Comparison of ENCODE assay signal across 17 cellular contexts in the genomic region with DNA sequence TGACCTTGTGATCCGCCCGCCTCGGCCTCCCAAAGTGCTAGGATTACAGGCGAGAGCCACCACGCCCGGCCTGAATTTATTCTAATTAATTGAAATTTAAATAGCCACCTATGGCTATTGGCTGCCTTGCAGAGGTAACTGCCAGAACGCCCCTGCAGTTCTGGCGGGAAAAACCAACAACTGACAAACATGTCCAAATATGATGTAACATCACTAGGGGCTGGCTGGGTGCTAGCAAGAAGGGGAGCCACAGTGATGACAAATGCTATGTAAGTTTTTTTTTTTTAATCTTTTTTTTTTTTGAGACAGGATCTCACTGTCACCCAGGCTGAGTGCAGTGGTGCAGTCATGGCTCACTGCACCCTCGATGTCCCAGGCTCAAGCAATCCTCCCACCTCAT. TPM values are rescaled to one million over a fixed set of nuclear protein-coding genes. Genes with fewer than 3 reads are reported as not detected.
A peak's percentile ranks its signal among the peaks of the same experiment; 100 is the strongest.
DNase-seq lines count a peak whose midpoint lies in the region; ATAC-seq and TF ChIP-seq lines count a peak whose summit lies in the region.
"Had no signal": no experiment of that assay in that cellular context is flagged by ENCODE, and none has a peak within 500 bp of the region (broad histone marks: within the 10 kb centered on the region; RNA-seq: fewer than 3 reads in every experiment).

No MANE protein-coding gene starts in this region.

- H3K27ac ChIP-seq in PC-9, result no peak overlapping the region
- H3K27ac ChIP-seq in spleen, result no peak overlapping the region
- H3K27ac ChIP-seq in CD4-positive, alpha-beta T cell (ENCODE audit: low read depth, low read length), result no peak overlapping the region
- no peak overlapping the region for H3K27ac ChIP-seq in dorsolateral prefrontal cortex

- intact Hi-C loops in activated CD8-positive, alpha-beta T cell treated with anti-CD3 and anti-CD28 coated beads for 36 hours (cut with micrococcal nuclease), result no loop called here
- intact Hi-C loops in PC-9 (cut with micrococcal nuclease; ENCODE audit: unreplicated experiment) (no loop called here), spleen (cut with DNase I; ENCODE audit: low total_unique reads) (no loop called here), dorsolateral prefrontal cortex (cut with DNase I) (no loop called here)
- intact Hi-C loops in CD4-positive, alpha-beta T cell (cut with DNase I, micrococcal nuclease), result no loop called here

- no peak overlapping the region for H3K27ac Mint-ChIP-seq in activated CD8-positive, alpha-beta T cell treated with anti-CD3 and anti-CD28 coated beads for 36 hours
- H3K27ac Mint-ChIP-seq in activated CD8-positive, alpha-beta T cell treated with anti-CD3 and anti-CD28 coated beads, Interleukin-2, amount 10 ng/mL, durations not matched to agents 7 days and 5 days, result no peak overlapping the region
- H3K27ac Mint-ChIP-seq in CD4-positive, alpha-beta T cell, result no peak overlapping the region
- H3K27ac Mint-ChIP-seq: CD4-positive, alpha-beta memory T cell; HFFc6 had no signal

- H3K9me3 Mint-ChIP-seq in activated CD8-positive, alpha-beta T cell treated with anti-CD3 and anti-CD28 coated beads for 36 hours, result peaks cover 11% of the 10 kb centered on the region
- H3K9me3 Mint-ChIP-seq in activated CD8-positive, alpha-beta T cell treated with anti-CD3 and anti-CD28 coated beads, Interleukin-2, amount 10 ng/mL, durations not matched to agents 7 days and 5 days (ENCODE audit: insufficient read depth), result peaks cover 10% of the 10 kb centered on the region
- peaks cover 6% of the 10 kb centered on the region for H3K9me3 Mint-ChIP-seq in CD4-positive, alpha-beta T cell

- no peaks in the 10 kb centered on the region for H3K79me2 ChIP-seq in PC-9 (ENCODE audit: low read depth)

- no peaks in the 10 kb centered on the region for H3K27me3 Mint-ChIP-seq in activated CD8-positive, alpha-beta T cell treated with anti-CD3 and anti-CD28 coated beads for 36 hours
- no peaks in the 10 kb centered on the region for H3K27me3 Mint-ChIP-seq in activated CD8-positive, alpha-beta T cell treated with anti-CD3 and anti-CD28 coated beads, Interleukin-2, amount 10 ng/mL, durations not matched to agents 7 days and 5 days (ENCODE audit: low read depth)
- H3K27me3 Mint-ChIP-seq in CD4-positive, alpha-beta T cell, result no peaks in the 10 kb centered on the region
- H3K27me3 Mint-ChIP-seq: CD4-positive, alpha-beta memory T cell had no signal

- peak; percentile 10 for ATAC-seq in activated CD8-positive, alpha-beta T cell treated with anti-CD3 and anti-CD28 coated beads for 36 hours
- ATAC-seq in activated CD8-positive, alpha-beta T cell treated with anti-CD3 and anti-CD28 coated beads, Interleukin-2, amount 10 ng/mL, durations not matched to agents 7 days and 5 days, result no peak
- ATAC-seq in CD4-positive, alpha-beta T cell (ENCODE audit: poor library complexity), result no peak

- no peaks in the 10 kb centered on the region for H3K27me3 ChIP-seq in PC-9 (ENCODE audit: insufficient read depth, low read depth)
- no peaks in the 10 kb centered on the region for H3K27me3 ChIP-seq in spleen (replicated peaks in 1 of 7)
- H3K27me3 ChIP-seq in CD4-positive, alpha-beta T cell (ENCODE audit: control insufficient read depth, insufficient read depth, low read length), result no peaks in the 10 kb centered on the region
- H3K27me3 ChIP-seq in dorsolateral prefrontal cortex, result no peaks in the 10 kb centered on the region

- H3F3A ChIP-seq in PC-9 (ENCODE audit: insufficient read depth, low read depth), result peaks cover 9% of the 10 kb centered on the region

- CTCF ChIA-PET in activated CD8-positive, alpha-beta T cell treated with anti-CD3 and anti-CD28 coated beads for 36 hours (lab: Charles Lee), result interaction anchor here (1.5 kb wide), 1 partner anchor 76 kb away, joined by 3 read pairs; no protein-coding TSS in a partner anchor
- CTCF ChIA-PET in activated CD8-positive, alpha-beta T cell treated with anti-CD3 and anti-CD28 coated beads, Interleukin-2, amount 10 ng/mL, durations not matched to agents 7 days and 5 days (lab: Charles Lee), result no interaction called here
- CTCF ChIA-PET in PC-9 (lab: Charles Lee), result no interaction called here
- CTCF ChIA-PET in CD4-positive, alpha-beta T cell (lab: Charles Lee), result no interaction called here

- H3K36me3 Mint-ChIP-seq in activated CD8-positive, alpha-beta T cell treated with anti-CD3 and anti-CD28 coated beads for 36 hours (ENCODE audit: low read depth), result peaks cover 38% of the 10 kb centered on the region
- peaks cover 42% of the 10 kb centered on the region for H3K36me3 Mint-ChIP-seq in activated CD8-positive, alpha-beta T cell treated with anti-CD3 and anti-CD28 coated beads, Interleukin-2, amount 10 ng/mL, durations not matched to agents 7 days and 5 days (ENCODE audit: low read depth)
- peaks cover 37% of the 10 kb centered on the region for H3K36me3 Mint-ChIP-seq in CD4-positive, alpha-beta T cell (ENCODE audit: low read depth)

- TF ChIP-seq CTCF in activated CD8-positive, alpha-beta T cell treated with anti-CD3 and anti-CD28 coated beads for 36 hours (IDR thresholded peaks at IDR 0.05), result no peak
- TF ChIP-seq CTCF in PC-9 (conservative IDR thresholded peaks at IDR 0.05), result no peak
- no peak for TF ChIP-seq CTCF in spleen (IDR thresholded peaks at IDR 0.05 in 8 of 11, conservative IDR thresholded peaks at IDR 0.05 in 3 of 11)
- TF ChIP-seq CTCF in CD4-positive, alpha-beta T cell (IDR thresholded peaks at IDR 0.05), result no peak
- no peak for TF ChIP-seq CTCF in dorsolateral prefrontal cortex (IDR thresholded peaks at IDR 0.05 in 54 of 56, conservative IDR thresholded peaks at IDR 0.05 in 2 of 56; ENCODE audit: low read depth in 1 of 56, partially characterized antibody in 56 of 56)

- WGBS in spleen, 5 donors, result 88 to 97% (median 90%) methylated on average over 9 of the region's 9 CpGs

- H3K4me3 Mint-ChIP-seq in activated CD8-positive, alpha-beta T cell treated with anti-CD3 and anti-CD28 coated beads for 36 hours, result no peak overlapping the region
- no peak overlapping the region for H3K4me3 Mint-ChIP-seq in activated CD8-positive, alpha-beta T cell treated with anti-CD3 and anti-CD28 coated beads, Interleukin-2, amount 10 ng/mL, durations not matched to agents 7 days and 5 days
- H3K4me3 Mint-ChIP-seq in CD4-positive, alpha-beta T cell, result no peak overlapping the region
- H3K4me3 Mint-ChIP-seq: CD4-positive, alpha-beta memory T cell; HFFc6 had no signal

- no peak overlapping the region for H3K4me2 ChIP-seq in PC-9

- POLR2A ChIA-PET in activated CD8-positive, alpha-beta T cell treated with anti-CD3 and anti-CD28 coated beads for 36 hours (lab: Charles Lee), result interaction anchor here (1.2 to 2.8 kb wide), 2 partner anchors 9 to 22 kb away, joined by 3 to 9 read pairs; no protein-coding TSS in a partner anchor
- POLR2A ChIA-PET in activated CD8-positive, alpha-beta T cell treated with anti-CD3 and anti-CD28 coated beads, Interleukin-2, amount 10 ng/mL, durations not matched to agents 7 days and 5 days (lab: Charles Lee), result no interaction called here
- POLR2A ChIA-PET in PC-9 (lab: Charles Lee; ENCODE audit: unreplicated experiment), result no interaction called here
- POLR2A ChIA-PET in CD4-positive, alpha-beta T cell (lab: Charles Lee), result no interaction called here

- peaks cover 9% of the 10 kb centered on the region; the same call in 1 of the 2 replicates for H3K36me3 ChIP-seq in PC-9 (ENCODE audit: low read depth)
- peaks cover 0 to 56% (median 5%) of the 10 kb centered on the region in 6 donors for H3K36me3 ChIP-seq in spleen

- H2AFZ ChIP-seq in PC-9, result no peak overlapping the region

- no peaks in the 10 kb centered on the region for H3K9me2 ChIP-seq in PC-9 (ENCODE audit: insufficient read depth)

- no peak for DNase-seq in activated CD8-positive, alpha-beta T cell treated with anti-CD3 and anti-CD28 coated beads for 36 hours
- no peak for DNase-seq in activated CD8-positive, alpha-beta T cell treated with anti-CD3 and anti-CD28 coated beads, Interleukin-2, amount 10 ng/mL, durations not matched to agents 7 days and 5 days
- DNase-seq in MV-4-11 (lab: John Stamatoyannopoulos, UW), result peak; percentile 61
- DNase-seq in PC-9, result no peak
- DNase-seq in spleen, result peak; percentile 27
- DNase-seq in NOMO-1 treated with DMSO at 0.1 percent for 48 hours (lab: John Stamatoyannopoulos, UW; ENCODE audit: unreplicated experiment), result no peak
- DNase-seq in CD4-positive, alpha-beta T cell, result no peak
- no peak for DNase-seq in dorsolateral prefrontal cortex
- DNase-seq: 8988T; ACHN; C1 segment of cervical spinal cord; CD4-positive, alpha-beta memory T cell; DMS153; DMS79 treated with DMSO at 0.1 percent for 48 hours; EL; HCEC 1CT; HFFc6 had no signal

- H3K9me3 ChIP-seq in PC-9 (ENCODE audit: insufficient read depth, low read depth), result 0 out of 2 replicates have a peak, but pooled peaks cover 7% of the 10 kb centered on the region
- H3K9me3 ChIP-seq in spleen, result peaks cover 0 to 23% (median 20%) of the 10 kb centered on the region in 8 donors
- peaks cover 8% of the 10 kb centered on the region for H3K9me3 ChIP-seq in CD4-positive, alpha-beta T cell (ENCODE audit: control insufficient read depth, low read length)

- TSS peak; percentile 13 for BruUV-seq in PC-9 (replicated peaks; lab: Mats Ljungman, UMichigan)

- H3K4me3 ChIP-seq in PC-9, result no peak overlapping the region
- H3K4me3 ChIP-seq in spleen, result no peak overlapping the region
- H3K4me3 ChIP-seq in dorsolateral prefrontal cortex, result no peak overlapping the region

- H3K4me1 Mint-ChIP-seq in activated CD8-positive, alpha-beta T cell treated with anti-CD3 and anti-CD28 coated beads for 36 hours (ENCODE audit: low read depth), result no peaks in the 10 kb centered on the region
- H3K4me1 Mint-ChIP-seq in activated CD8-positive, alpha-beta T cell treated with anti-CD3 and anti-CD28 coated beads, Interleukin-2, amount 10 ng/mL, durations not matched to agents 7 days and 5 days (ENCODE audit: low read depth), result no peaks in the 10 kb centered on the region
- no peaks in the 10 kb centered on the region for H3K4me1 Mint-ChIP-seq in CD4-positive, alpha-beta T cell (ENCODE audit: low read depth)
- H3K4me1 Mint-ChIP-seq: CD4-positive, alpha-beta memory T cell had no signal

- no peak for TF ChIP-seq POLR2A in spleen (IDR thresholded peaks at IDR 0.05)

- H3K4me1 ChIP-seq in PC-9 (replicated peaks; ENCODE audit: insufficient read depth) (no peaks in the 10 kb centered on the region), spleen (peaks cover 0 to 14% (median 1%) of the 10 kb centered on the region in 6 donors)

- H4K20me1 ChIP-seq in PC-9 (ENCODE audit: insufficient read depth), result peaks cover 5% of the 10 kb centered on the region; the same call in 1 of the 2 replicates

RNA-seq across cellular contexts. Expression of gene ZSWIM9, which starts 12.9 kb away (rescaled TPM):
- 1 to 10 TPM; 8.4 to 9.5 TPM for total RNA-seq in activated CD8-positive, alpha-beta T cell treated with anti-CD3 and anti-CD28 coated beads for 36 hours
- 10 to 100 TPM in 1 of 2 experiments, 1 to 10 TPM in 1; 9.0 to 10.3 TPM for total RNA-seq in activated CD8-positive, alpha-beta T cell treated with anti-CD3 and anti-CD28 coated beads, Interleukin-2, amount 10 ng/mL, durations not matched to agents 7 days and 5 days
- 8.3 and 12.0 TPM in 2 replicates for total RNA-seq in PC-9 (2021)
- total RNA-seq in spleen, result 1 to 10 TPM; 1.3 to 9.3 (median 5.2) TPM
- 1 to 10 TPM; 1.6 to 4.3 (median 2.0) TPM for polyA plus RNA-seq in spleen
- total RNA-seq in CD4-positive, alpha-beta T cell, result 1 to 10 TPM; 2.5 to 3.1 TPM
- total RNA-seq in dorsolateral prefrontal cortex, result 10 to 100 TPM; 14.1 to 42.1 (median 18.4) TPM

RNA-seq across cellular contexts. Expression of gene LIG1, which starts 13.2 kb away (rescaled TPM):
- total RNA-seq in activated CD8-positive, alpha-beta T cell treated with anti-CD3 and anti-CD28 coated beads for 36 hours, result 100 to 1,000 TPM; 181 to 188 TPM
- total RNA-seq in activated CD8-positive, alpha-beta T cell treated with anti-CD3 and anti-CD28 coated beads, Interleukin-2, amount 10 ng/mL, durations not matched to agents 7 days and 5 days, result 100 to 1,000 TPM; 190 to 198 TPM
- total RNA-seq in PC-9 (2021), result 109 and 116 TPM in 2 replicates
- 10 to 100 TPM; 26.5 to 44.7 (median 33.5) TPM for total RNA-seq in spleen
- 10 to 100 TPM; 44.1 to 68.4 (median 49.1) TPM for polyA plus RNA-seq in spleen
- total RNA-seq in CD4-positive, alpha-beta T cell, result 10 to 100 TPM; 62.8 to 70.7 TPM
- 10 to 100 TPM; 12.7 to 39.6 (median 22.5) TPM for total RNA-seq in dorsolateral prefrontal cortex

Comparison
In these comparisons a context has a peak if more than half of its experiments do, and no peak if none do; other contexts are left out.
1. DNase-seq: peak in MV-4-11 (single experiment) and spleen (single experiment); none in activated CD8-positive, alpha-beta T cell treated with anti-CD3 and anti-CD28 coated beads for 36 hours (single experiment), activated CD8-positive, alpha-beta T cell treated with anti-CD3 and anti-CD28 coated beads, Interleukin-2, amount 10 ng/mL, durations not matched to agents 7 days and 5 days (single experiment), PC-9 (0 of 2), NOMO-1 treated with DMSO at 0.1 percent for 48 hours (single experiment), CD4-positive, alpha-beta T cell (0 of 10) and dorsolateral prefrontal cortex (0 of 10).